In the genomic region with DNA sequence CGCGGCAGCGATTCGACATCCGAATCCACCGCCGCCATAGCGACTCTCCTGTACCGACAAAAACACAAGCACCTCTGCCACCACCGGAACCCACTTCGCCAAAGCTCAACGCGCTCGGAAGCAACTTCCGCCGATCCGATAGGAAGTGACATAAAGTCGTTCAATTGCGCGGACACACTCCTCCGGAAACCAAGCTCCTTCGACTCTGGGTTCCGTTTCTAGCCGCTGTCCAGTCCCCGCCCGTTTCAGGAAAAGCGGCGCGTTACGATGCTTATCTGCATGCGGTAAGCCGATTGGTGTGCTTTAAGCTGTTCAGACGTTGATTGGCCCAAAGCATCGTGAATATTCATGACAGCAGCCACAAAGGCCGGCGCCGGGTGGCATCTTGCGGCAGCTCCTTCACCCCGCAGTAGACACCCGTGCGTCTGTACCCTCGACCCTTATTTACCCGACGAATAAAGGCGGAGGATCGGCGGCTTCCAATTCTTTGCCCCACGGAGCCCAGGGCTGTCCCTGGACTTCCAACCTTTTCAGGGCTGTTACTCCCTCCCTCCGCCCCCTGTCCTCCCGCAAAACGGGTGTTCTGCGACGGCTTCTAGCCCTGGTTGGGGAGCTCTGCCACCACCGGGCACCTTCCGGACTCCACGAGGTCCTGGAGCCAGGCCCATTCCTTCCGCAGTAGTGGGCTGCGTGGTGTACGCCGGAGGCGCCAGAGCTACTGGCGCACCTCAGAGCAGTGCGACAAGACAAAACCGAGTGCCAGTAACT, we compare ENCODE assay signal across 8 cellular contexts. TPM values are rescaled to one million over a fixed set of nuclear protein-coding genes. Genes with fewer than 3 reads are reported as not detected.
DNase-seq lines count a peak whose midpoint lies in the region; ATAC-seq lines count a peak whose summit lies in the region.

A gene with protein sequence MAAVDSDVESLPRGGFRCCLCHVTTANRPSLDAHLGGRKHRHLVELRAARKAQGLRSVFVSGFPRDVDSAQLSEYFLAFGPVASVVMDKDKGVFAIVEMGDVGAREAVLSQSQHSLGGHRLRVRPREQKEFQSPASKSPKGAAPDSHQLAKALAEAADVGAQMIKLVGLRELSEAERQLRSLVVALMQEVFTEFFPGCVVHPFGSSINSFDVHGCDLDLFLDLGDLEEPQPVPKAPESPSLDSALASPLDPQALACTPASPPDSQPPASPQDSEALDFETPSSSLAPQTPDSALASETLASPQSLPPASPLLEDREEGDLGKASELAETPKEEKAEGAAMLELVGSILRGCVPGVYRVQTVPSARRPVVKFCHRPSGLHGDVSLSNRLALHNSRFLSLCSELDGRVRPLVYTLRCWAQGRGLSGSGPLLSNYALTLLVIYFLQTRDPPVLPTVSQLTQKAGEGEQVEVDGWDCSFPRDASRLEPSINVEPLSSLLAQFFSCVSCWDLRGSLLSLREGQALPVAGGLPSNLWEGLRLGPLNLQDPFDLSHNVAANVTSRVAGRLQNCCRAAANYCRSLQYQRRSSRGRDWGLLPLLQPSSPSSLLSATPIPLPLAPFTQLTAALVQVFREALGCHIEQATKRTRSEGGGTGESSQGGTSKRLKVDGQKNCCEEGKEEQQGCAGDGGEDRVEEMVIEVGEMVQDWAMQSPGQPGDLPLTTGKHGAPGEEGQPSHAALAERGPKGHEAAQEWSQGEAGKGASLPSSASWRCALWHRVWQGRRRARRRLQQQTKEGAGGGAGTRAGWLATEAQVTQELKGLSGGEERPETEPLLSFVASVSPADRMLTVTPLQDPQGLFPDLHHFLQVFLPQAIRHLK (minus strand): TSS at position 76 of the 768 bp plus-strand sequence. CDS start 38 bp downstream, at position 38.

- H3K36me3 ChIP-seq in BLaER1, result peaks cover 63% of the 10 kb centered on the region

- H3K36me3 Mint-ChIP-seq in activated CD4-positive, alpha-beta T cell treated with anti-CD3 and anti-CD28 coated beads, Interleukin-2, amount 10 ng/mL, durations not matched to agents 7 days and 5 days (ENCODE audit: low read depth), result peaks cover 49% of the 10 kb centered on the region

- H3K4me3 Mint-ChIP-seq in activated CD4-positive, alpha-beta T cell treated with anti-CD3 and anti-CD28 coated beads, Interleukin-2, amount 10 ng/mL, durations not matched to agents 7 days and 5 days, result peak within 1 kb of the TSS; percentile 97

- H4K20me1 ChIP-seq in BLaER1, result peaks cover 16% of the 10 kb centered on the region; the same call in 1 of the 2 replicates

- H3K27ac Mint-ChIP-seq in activated CD4-positive, alpha-beta T cell treated with anti-CD3 and anti-CD28 coated beads, Interleukin-2, amount 10 ng/mL, durations not matched to agents 7 days and 5 days, result peak within 1 kb of the TSS; percentile 95

- peak within 1 kb of the TSS; percentile 96 for H3K9ac ChIP-seq in BLaER1

- no peaks in the 10 kb centered on the region for H3K9me3 Mint-ChIP-seq in activated CD4-positive, alpha-beta T cell treated with anti-CD3 and anti-CD28 coated beads, Interleukin-2, amount 10 ng/mL, durations not matched to agents 7 days and 5 days

- peaks cover 59% of the 10 kb centered on the region for H3K4me1 Mint-ChIP-seq in activated CD4-positive, alpha-beta T cell treated with anti-CD3 and anti-CD28 coated beads, Interleukin-2, amount 10 ng/mL, durations not matched to agents 7 days and 5 days

- H3K9me3 ChIP-seq in BLaER1, result no peaks in the 10 kb centered on the region

- DNase-seq in NCI-H69 (lab: John Stamatoyannopoulos, UW) (peak; percentile 100), dedifferentiated amniotic fluid mesenchymal stem cell (ENCODE audit: extremely low spot score) (peak; percentile 99), left kidney (ENCODE audit: low read depth, low spot score) (peak; percentile 99)
- DNase-seq in activated CD4-positive, alpha-beta T cell treated with anti-CD3 and anti-CD28 coated beads, Interleukin-2, amount 10 ng/mL, durations not matched to agents 7 days and 5 days, result peak; percentile 98
- DNase-seq in stimulated activated CD4-positive, alpha-beta T cell treated with anti-CD3 and anti-CD28 coated beads, Interleukin-2, amount 100 ng/mL, for 24 hours, result peak; percentile 93 to 94

- ATAC-seq in GM19328 (IDR thresholded peaks at IDR 0.05; ENCODE audit: unreplicated experiment), result peak; percentile 75
- peak; percentile 80 for ATAC-seq in HG03520 (IDR thresholded peaks at IDR 0.05; ENCODE audit: unreplicated experiment)

- peak within 1 kb of the TSS; percentile 93 for H3K4me2 ChIP-seq in BLaER1

- POLR2A ChIA-PET in activated CD4-positive, alpha-beta T cell treated with anti-CD3 and anti-CD28 coated beads, Interleukin-2, amount 10 ng/mL, durations not matched to agents 7 days and 5 days (lab: Charles Lee), result interaction anchor here (0.6 to 2.5 kb wide), 16 partner anchors 8 to 250 kb away, joined by 3 to 18 read pairs (median 6); a partner anchor contains a TSS

- peak within 1 kb of the TSS; percentile 89 for H3K4me3 ChIP-seq in BLaER1

- CTCF ChIA-PET in activated CD4-positive, alpha-beta T cell treated with anti-CD3 and anti-CD28 coated beads, Interleukin-2, amount 10 ng/mL, durations not matched to agents 7 days and 5 days (lab: Charles Lee), result interaction anchor here (0.6 to 4.5 kb wide), 38 partner anchors 9 to 241 kb away, joined by 3 to 25 read pairs (median 4); a partner anchor contains a TSS

- peak within 1 kb of the TSS; percentile 95 for H3K27ac ChIP-seq in BLaER1

- no peaks in the 10 kb centered on the region for H3K27me3 ChIP-seq in BLaER1

- H3K4me1 ChIP-seq in BLaER1, result peaks cover 40% of the 10 kb centered on the region

- no peaks in the 10 kb centered on the region for H3K27me3 Mint-ChIP-seq in activated CD4-positive, alpha-beta T cell treated with anti-CD3 and anti-CD28 coated beads, Interleukin-2, amount 10 ng/mL, durations not matched to agents 7 days and 5 days

RNA-seq across cellular contexts. Expression of the gene that starts here (rescaled TPM):
- 10 to 100 TPM; 24.1 to 26.0 TPM for total RNA-seq in activated CD4-positive, alpha-beta T cell treated with anti-CD3 and anti-CD28 coated beads, Interleukin-2, amount 10 ng/mL, durations not matched to agents 7 days and 5 days

Comparison
In these comparisons a context has a peak if more than half of its experiments do, and no peak if none do; other contexts are left out.
1. Peak in every context shown above with its lines: DNase-seq, ATAC-seq, H3K4me3 ChIP-seq and H3K27ac ChIP-seq.